Comparison of ENCODE assay signal across 8 cellular contexts in genomic region chr10:113679463-113680171, GRCh38. TPM values are rescaled to one million over a fixed set of nuclear protein-coding genes. Genes with fewer than 3 reads are reported as not detected.
DNase-seq lines count a peak whose midpoint lies in the region; ATAC-seq and TF ChIP-seq lines count a peak whose summit lies in the region.

Gene CASP7, plus strand, starts transcription at chr10:113679912. Its CDS starts 17,582 bp downstream, at chr10:113697494.

- H3K27me3 Mint-ChIP-seq in activated naive CD8-positive, alpha-beta T cell treated with anti-CD3 and anti-CD28 coated beads, Interleukin-2, amount 10 ng/mL, durations not matched to agents 7 days and 5 days: peaks cover under 1% of the 10 kb centered on the region

- H3K27me3 ChIP-seq in GM23248 (replicated peaks; ENCODE audit: insufficient read depth) (no peaks in the 10 kb centered on the region), SU-DHL-6 (ENCODE audit: low read length) (no peaks in the 10 kb centered on the region), parathyroid adenoma (ENCODE audit: control insufficient read depth, insufficient read depth, low read length) (no peaks in the 10 kb centered on the region), tibial artery (no peaks in the 10 kb centered on the region)

- H3K4me2 ChIP-seq in GM23248 (ENCODE audit: unreplicated experiment): peak within 1 kb of the TSS; percentile 95
- H3K4me2 ChIP-seq in SU-DHL-6 (ENCODE audit: low read depth, low read length, poor library complexity, severe bottlenecking): peak within 1 kb of the TSS; percentile 75
- peak within 1 kb of the TSS; percentile 98 for H3K4me2 ChIP-seq in parathyroid adenoma (ENCODE audit: low read length)

- H3K9me3 Mint-ChIP-seq in activated naive CD8-positive, alpha-beta T cell treated with anti-CD3 and anti-CD28 coated beads, Interleukin-2, amount 10 ng/mL, durations not matched to agents 7 days and 5 days: peaks cover 10% of the 10 kb centered on the region

- H3K4me1 ChIP-seq in GM23248 (ENCODE audit: insufficient read depth) (peaks cover 5% of the 10 kb centered on the region; the same call in 1 of the 2 replicates), parathyroid adenoma (no peaks in the 10 kb centered on the region), tibial artery (peaks cover 0 to 16% (median 8%) of the 10 kb centered on the region in 4 donors)

- peak within 1 kb of the TSS; percentile 98 for H3K4me3 ChIP-seq in GM23248
- peak within 1 kb of the TSS; percentile 66 for H3K4me3 ChIP-seq in SU-DHL-6 (ENCODE audit: insufficient read depth, low read length, poor library complexity, severe bottlenecking)
- peak within 1 kb of the TSS; percentile 98 for H3K4me3 ChIP-seq in parathyroid adenoma (ENCODE audit: low read depth, low read length)
- peak within 1 kb of the TSS; percentile 91 to 98 for H3K4me3 ChIP-seq in tibial artery

- no peaks in the 10 kb centered on the region for H4K20me1 ChIP-seq in GM23248 (ENCODE audit: insufficient read depth)
- H4K20me1 ChIP-seq in SU-DHL-6 (ENCODE audit: low read depth, low read length): no peaks in the 10 kb centered on the region

- peaks cover 27% of the 10 kb centered on the region for H3K36me3 Mint-ChIP-seq in activated naive CD8-positive, alpha-beta T cell treated with anti-CD3 and anti-CD28 coated beads, Interleukin-2, amount 10 ng/mL, durations not matched to agents 7 days and 5 days

- H3K27ac ChIP-seq in GM23248 (peak within 1 kb of the TSS; percentile 77), SU-DHL-6 (ENCODE audit: low read depth, low read length) (no peak within 1 kb of the TSS), parathyroid adenoma (peak within 1 kb of the TSS; percentile 71), tibial artery (peak within 1 kb of the TSS; percentile 92 to 98)

- peak; percentile 93 for ATAC-seq in activated naive CD8-positive, alpha-beta T cell treated with anti-CD3 and anti-CD28 coated beads, Interleukin-2, amount 10 ng/mL, durations not matched to agents 7 days and 5 days (ENCODE audit: low read depth)
- peak; percentile 97 for ATAC-seq in Right ventricle myocardium inferior

- no peaks in the 10 kb centered on the region for H3K9me2 ChIP-seq in GM23248 (ENCODE audit: insufficient read depth)
- no peaks in the 10 kb centered on the region for H3K9me2 ChIP-seq in SU-DHL-6 (replicated peaks; ENCODE audit: insufficient read depth, low read length)

- H3K36me3 ChIP-seq in GM23248 (ENCODE audit: low read depth) (no peaks in the 10 kb centered on the region), SU-DHL-6 (ENCODE audit: low read length) (no peaks in the 10 kb centered on the region), parathyroid adenoma (ENCODE audit: control insufficient read depth, insufficient read depth, low read length) (no peaks in the 10 kb centered on the region), tibial artery (peaks cover 0 to 4% (median 0%) of the 10 kb centered on the region in 3 donors)

- intact Hi-C loops in Right ventricle myocardium inferior (cut with DNase I): no loop called here
- intact Hi-C loops in tibial artery (cut with DNase I; ENCODE audit: low total_unique reads): no loop called here

- 0 to 1% methylated on average over 47 to 55 of the region's 67 CpGs for WGBS in GM23248 (ENCODE audit: low coverage in 1 of 2, low lambda C conversion rate in 2 of 2, missing lambda C conversion rate in 2 of 2), 2 experiments

- H3K9ac ChIP-seq in GM23248: peak within 1 kb of the TSS; percentile 90
- H3K9ac ChIP-seq in SU-DHL-6 (ENCODE audit: low read length): peak within 1 kb of the TSS; percentile 67
- H3K9ac ChIP-seq in parathyroid adenoma: peak within 1 kb of the TSS; percentile 40

- no peak for TF ChIP-seq CTCF in SU-DHL-6 (IDR thresholded peaks at IDR 0.05; ENCODE audit: insufficient read depth, low read length, poor library complexity, severe bottlenecking)
- no peak for TF ChIP-seq CTCF in parathyroid adenoma (IDR thresholded peaks at IDR 0.05)
- no peak for TF ChIP-seq CTCF in tibial artery (IDR thresholded peaks at IDR 0.05)

- H2AFZ ChIP-seq in GM23248 (peak within 1 kb of the TSS; percentile 98), SU-DHL-6 (ENCODE audit: low read depth, low read length, severe bottlenecking) (peak within 1 kb of the TSS; percentile 96), parathyroid adenoma (peak within 1 kb of the TSS; percentile 85)

- H3K9me3 ChIP-seq in GM23248 (ENCODE audit: low read depth) (no peaks in the 10 kb centered on the region), SU-DHL-6 (ENCODE audit: insufficient read depth, low read length) (no peaks in the 10 kb centered on the region), parathyroid adenoma (ENCODE audit: control insufficient read depth, low read length) (no peaks in the 10 kb centered on the region), tibial artery (no peaks in the 10 kb centered on the region)

- DNase-seq in GM03348 (ENCODE audit: low spot score) (peak; percentile 94), GM23248 (peak; percentile 88), Kasumi-1 (lab: John Stamatoyannopoulos, UW) (peak; percentile 94 to 95), Right ventricle myocardium inferior (ENCODE audit: missing footprints) (peak; percentile 90), tibial artery (peak; percentile 57 to 85)
- peak; percentile 87 for DNase-seq in activated naive CD8-positive, alpha-beta T cell treated with anti-CD3 and anti-CD28 coated beads, Interleukin-2, amount 10 ng/mL, durations not matched to agents 7 days and 5 days

- peak within 1 kb of the TSS; percentile 97 for H3K27ac Mint-ChIP-seq in activated naive CD8-positive, alpha-beta T cell treated with anti-CD3 and anti-CD28 coated beads, Interleukin-2, amount 10 ng/mL, durations not matched to agents 7 days and 5 days

- H3K79me2 ChIP-seq in GM23248 (ENCODE audit: insufficient read depth) (peaks cover 49% of the 10 kb centered on the region), SU-DHL-6 (ENCODE audit: insufficient read depth, low read length) (no peaks in the 10 kb centered on the region), parathyroid adenoma (no peaks in the 10 kb centered on the region)

- peaks cover 41% of the 10 kb centered on the region for H3K4me1 Mint-ChIP-seq in activated naive CD8-positive, alpha-beta T cell treated with anti-CD3 and anti-CD28 coated beads, Interleukin-2, amount 10 ng/mL, durations not matched to agents 7 days and 5 days

- in situ Hi-C loops in GM23248 (cut with MboI): no loop called here

- H3K4me3 Mint-ChIP-seq in activated naive CD8-positive, alpha-beta T cell treated with anti-CD3 and anti-CD28 coated beads, Interleukin-2, amount 10 ng/mL, durations not matched to agents 7 days and 5 days: peak within 1 kb of the TSS; percentile 98

- POLR2A ChIA-PET in activated naive CD8-positive, alpha-beta T cell treated with anti-CD3 and anti-CD28 coated beads, Interleukin-2, amount 10 ng/mL, durations not matched to agents 7 days and 5 days (lab: Charles Lee): interaction anchor here (0.6 to 4.1 kb wide), 7 partner anchors 9 to 1304 kb away, joined by 3 to 30 read pairs (median 4); partner anchors contain the start of genes DCLRE1A and NHLRC2

- peaks cover 14% of the 10 kb centered on the region; the same call in 1 of the 2 replicates for H3F3A ChIP-seq in GM23248 (ENCODE audit: insufficient read depth)
- peaks cover 17% of the 10 kb centered on the region; the same call in 1 of the 2 replicates for H3F3A ChIP-seq in SU-DHL-6 (ENCODE audit: insufficient read depth)

RNA-seq across cellular contexts. Expression of gene CASP7, which starts in this region (rescaled TPM):
- 22.7 and 22.9 TPM in 2 replicates for total RNA-seq in GM23248 (2014; rRNA removed; shearing (Covaris generic))
- polyA plus RNA-seq in GM23248 (2016; fragmentation: Nextera tagmentation; extraction: Ambion mirVana): 16.8 and 18.7 TPM in 2 replicates
- 10 to 100 TPM; 32.6 to 35.9 TPM for total RNA-seq in activated naive CD8-positive, alpha-beta T cell treated with anti-CD3 and anti-CD28 coated beads, Interleukin-2, amount 10 ng/mL, durations not matched to agents 7 days and 5 days
- 13.8 TPM for total RNA-seq in Right ventricle myocardium inferior

Comparison
In these comparisons a context has a peak if more than half of its experiments do, and no peak if none do; other contexts are left out.
1. H3K9ac ChIP-seq: peak in every context shown above with its lines; median percentile 90 in GM23248; 67 in SU-DHL-6; 40 in parathyroid adenoma.